In the genomic region with DNA sequence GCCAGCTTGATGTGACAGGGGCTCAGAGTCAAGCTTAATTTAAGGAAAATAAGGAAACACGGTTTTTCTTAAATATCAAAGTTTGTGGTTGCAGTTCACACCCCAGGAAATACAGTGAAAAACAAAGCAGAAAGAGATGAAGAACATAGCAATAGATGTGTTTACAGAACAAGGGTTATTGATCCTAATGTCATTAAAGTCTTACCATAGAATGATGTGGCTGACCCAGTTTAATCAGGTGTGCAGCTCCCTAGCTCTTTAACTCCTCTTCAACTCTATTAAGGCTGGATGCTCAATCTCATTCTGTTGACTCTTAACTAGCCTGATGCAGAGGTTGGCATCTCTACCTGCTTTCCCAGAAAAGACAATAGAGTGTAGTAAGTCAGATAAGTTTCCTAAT, we compare ENCODE assay signal across 21 cellular contexts.
"Had no signal": no experiment of that assay in that cellular context is flagged by ENCODE, and none has a peak within 500 bp of the region (broad histone marks: within the 10 kb centered on the region; RNA-seq: fewer than 3 reads in every experiment).

No MANE protein-coding gene starts in this region.

- H3K4me1 ChIP-seq: uterus had no signal

- FAIRE-seq: TTC549 had no signal

- H3K9me3 ChIP-seq: suprapubic skin, transverse colon, uterus had no signal

- DNase-seq: activated CD4-positive, alpha-beta memory T cell treated with anti-CD3 and anti-CD28 coated beads for 36 hours; activated CD4-positive, alpha-beta T cell treated with anti-CD3 and anti-CD28 coated beads for 4 hours; activated naive CD4-positive, alpha-beta T cell; activated naive CD8-positive, alpha-beta T cell treated with anti-CD3 and anti-CD28 coated beads for 36 hours; activated T-cell treated with anti-CD3 and anti-CD28 coated beads, Interleukin-2, amount 50 U/mL, for 1 hour; amygdala; dorsolateral prefrontal cortex; endodermal cell; mesendoderm; natural killer cell; posterior cingulate gyrus; stimulated activated CD4-positive, alpha-beta T cell treated with anti-CD3 and anti-CD28 coated beads, Interleukin-2, amount 100 ng/mL, for 48 hours; stimulated activated naive CD8-positive, alpha-beta T cell treated with anti-CD3 and anti-CD28 coated beads, Interleukin-15, amount 100 ng/mL, for 72 hours; transverse colon; uterus had no signal

- ATAC-seq: activated T-helper 17 cell treated with anti-CD3 and anti-CD28 coated beads, Interleukin-2, amount 50 U/mL, for 72 hours; natural killer cell; stimulated activated naive CD8-positive, alpha-beta T cell treated with anti-CD3 and anti-CD28 coated beads, Interleukin-15, amount 100 ng/mL, for 72 hours; WTC11 had no signal

- H3K36me3 ChIP-seq: cardiac muscle cell, suprapubic skin, transverse colon, uterus had no signal

- H3K27me3 Mint-ChIP-seq: activated T-helper 17 cell treated with anti-CD3 and anti-CD28 coated beads, Interleukin-2, amount 50 U/mL, for 72 hours had no signal

- H3K4me3 ChIP-seq: cardiac muscle cell, dorsolateral prefrontal cortex, suprapubic skin, transverse colon, uterus had no signal

- H3K27me3 ChIP-seq: cardiac muscle cell, dorsolateral prefrontal cortex, suprapubic skin, transverse colon, uterus had no signal

- H3K27ac ChIP-seq: cardiac muscle cell, suprapubic skin, transverse colon, uterus had no signal

- H3K4me1 Mint-ChIP-seq: activated T-helper 17 cell treated with anti-CD3 and anti-CD28 coated beads, Interleukin-2, amount 50 U/mL, for 72 hours; natural killer cell; stimulated activated naive CD8-positive, alpha-beta T cell treated with anti-CD3 and anti-CD28 coated beads, Interleukin-15, amount 100 ng/mL, for 72 hours; WTC11 had no signal

- H3K27ac Mint-ChIP-seq: activated CD4-positive, alpha-beta memory T cell treated with anti-CD3 and anti-CD28 coated beads for 36 hours; activated naive CD8-positive, alpha-beta T cell treated with anti-CD3 and anti-CD28 coated beads for 36 hours; activated T-helper 17 cell treated with anti-CD3 and anti-CD28 coated beads, Interleukin-2, amount 50 U/mL, for 72 hours; endodermal cell; natural killer cell; stimulated activated naive CD8-positive, alpha-beta T cell treated with anti-CD3 and anti-CD28 coated beads, Interleukin-15, amount 100 ng/mL, for 72 hours; T-helper 2 cell treated with Interferon-gamma antibody and Interleukin-4, amounts not matched to agents 5 μg/mL and 100 μg/mL, for 36 hours; WTC11 had no signal

- H3K9me3 Mint-ChIP-seq: activated CD4-positive, alpha-beta memory T cell treated with anti-CD3 and anti-CD28 coated beads for 36 hours; activated naive CD8-positive, alpha-beta T cell treated with anti-CD3 and anti-CD28 coated beads for 36 hours; activated T-helper 17 cell treated with anti-CD3 and anti-CD28 coated beads, Interleukin-2, amount 50 U/mL, for 72 hours; endodermal cell; natural killer cell; stimulated activated naive CD8-positive, alpha-beta T cell treated with anti-CD3 and anti-CD28 coated beads, Interleukin-15, amount 100 ng/mL, for 72 hours; T-helper 2 cell treated with Interferon-gamma antibody and Interleukin-4, amounts not matched to agents 5 μg/mL and 100 μg/mL, for 36 hours; WTC11 had no signal

- H3K4me3 Mint-ChIP-seq: activated CD4-positive, alpha-beta memory T cell treated with anti-CD3 and anti-CD28 coated beads for 36 hours; activated naive CD8-positive, alpha-beta T cell treated with anti-CD3 and anti-CD28 coated beads for 36 hours; activated T-helper 17 cell treated with anti-CD3 and anti-CD28 coated beads, Interleukin-2, amount 50 U/mL, for 72 hours; endodermal cell; natural killer cell; stimulated activated naive CD8-positive, alpha-beta T cell treated with anti-CD3 and anti-CD28 coated beads, Interleukin-15, amount 100 ng/mL, for 72 hours; T-helper 2 cell treated with Interferon-gamma antibody and Interleukin-4, amounts not matched to agents 5 μg/mL and 100 μg/mL, for 36 hours; WTC11 had no signal

- H3K36me3 Mint-ChIP-seq: activated CD4-positive, alpha-beta memory T cell treated with anti-CD3 and anti-CD28 coated beads for 36 hours; activated naive CD8-positive, alpha-beta T cell treated with anti-CD3 and anti-CD28 coated beads for 36 hours; natural killer cell; WTC11 had no signal
